In genomic region chr19:30093966-30094770, GRCh38 we compare ENCODE assay signal across 27 cellular contexts.
"Had no signal": no experiment of that assay in that cellular context is flagged by ENCODE, and none has a peak within 500 bp of the region (broad histone marks: within the 10 kb centered on the region; RNA-seq: fewer than 3 reads in every experiment).

No MANE protein-coding gene starts in this region.

- H3K4me3 Mint-ChIP-seq: activated B cell treated with CpG ODN at 0.5 μM for 24 hours; activated CD4-positive, alpha-beta T cell treated with anti-CD3 and anti-CD28 coated beads, Interleukin-2, amount 10 ng/mL, durations not matched to agents 24 days and 14 days; activated CD8-positive, alpha-beta memory T cell treated with anti-CD3 and anti-CD28 coated beads, Interleukin-2, amount 10 ng/mL, durations not matched to agents 7 days and 5 days; activated naive CD8-positive, alpha-beta T cell treated with anti-CD3 and anti-CD28 coated beads, Interleukin-2, amount 50 U/mL, for 24 hours; activated T-cell treated with anti-CD3 and anti-CD28 coated beads, Interleukin-2, amount 50 U/mL, for 24 hours; activated T-helper 1 cell treated with anti-CD3 and anti-CD28 coated beads, Interleukin-12 subunit alpha, Interleukin-12 subunit beta, Interleukin-2, Interleukin-4 antibody, amounts not matched to agents 30 ng/mL and 10 ng/mL and 1 ng/mL, durations not matched to agents 14 hours and 24 hours and 36 hours; T-cell had no signal

- H3K36me3 ChIP-seq: brain microvascular endothelial cell, cardiac muscle cell, MG63, Peyer's patch had no signal

- H3K4me1 Mint-ChIP-seq: activated B cell treated with CpG ODN at 0.5 μM for 24 hours; activated CD4-positive, alpha-beta T cell treated with anti-CD3 and anti-CD28 coated beads, Interleukin-2, amount 10 ng/mL, durations not matched to agents 24 days and 14 days; activated CD8-positive, alpha-beta memory T cell treated with anti-CD3 and anti-CD28 coated beads, Interleukin-2, amount 10 ng/mL, durations not matched to agents 7 days and 5 days; activated naive CD8-positive, alpha-beta T cell treated with anti-CD3 and anti-CD28 coated beads, Interleukin-2, amount 50 U/mL, for 24 hours; T-cell had no signal

- H3K9me3 Mint-ChIP-seq: activated B cell treated with CpG ODN at 0.5 μM for 24 hours; activated CD4-positive, alpha-beta T cell treated with anti-CD3 and anti-CD28 coated beads, Interleukin-2, amount 10 ng/mL, durations not matched to agents 24 days and 14 days; activated naive CD4-positive, alpha-beta T cell treated with anti-CD3 and anti-CD28 coated beads, Interleukin-2, amount 50 U/mL, for 72 hours; activated naive CD8-positive, alpha-beta T cell treated with anti-CD3 and anti-CD28 coated beads, Interleukin-2, amount 50 U/mL, for 24 hours; activated T-cell treated with anti-CD3 and anti-CD28 coated beads, Interleukin-2, amount 50 U/mL, for 24 hours; activated T-helper 1 cell treated with anti-CD3 and anti-CD28 coated beads, Interleukin-12 subunit alpha, Interleukin-12 subunit beta, Interleukin-2, Interleukin-4 antibody, amounts not matched to agents 30 ng/mL and 10 ng/mL and 1 ng/mL, durations not matched to agents 14 hours and 24 hours and 36 hours; T-cell had no signal

- DNase-seq: activated B cell treated with CpG ODN at 0.5 μM for 24 hours; activated CD4-positive, alpha-beta T cell treated with anti-CD3 and anti-CD28 coated beads for 1 hour; activated CD4-positive, alpha-beta T cell treated with anti-CD3 and anti-CD28 coated beads, Interleukin-2, amount 10 ng/mL, durations not matched to agents 24 days and 14 days; activated CD4-positive, alpha-beta T cell treated with anti-CD3 and anti-CD28 coated beads, Interleukin-2, amount 50 U/mL, for 48 hours; activated CD8-positive, alpha-beta memory T cell treated with anti-CD3 and anti-CD28 coated beads, Interleukin-2, amount 10 ng/mL, durations not matched to agents 7 days and 5 days; activated effector memory CD4-positive, alpha-beta T cell treated with Interleukin-2 at 50 U/mL for 16 hours; activated naive CD4-positive, alpha-beta T cell treated with Interleukin-2 at 50 U/mL for 16 hours; activated naive CD8-positive, alpha-beta T cell treated with anti-CD3 and anti-CD28 coated beads, Interleukin-2, amount 50 U/mL, for 24 hours; activated T-cell treated with anti-CD3 and anti-CD28 coated beads, Interleukin-2, amount 50 U/mL, for 24 hours; amniotic stem cell; brain microvascular endothelial cell; MG63; MV-4-11; NCI-H1092 treated with DMSO at 0.1 percent for 48 hours; NCI-H1417 treated with DMSO at 0.1 percent for 48 hours; NCI-H1694; NCI-H2029; NCI-H524; SHP77 treated with DMSO at 0.1 percent for 48 hours; T-cell; T-helper 2 cell; T1000 had no signal

- H3K27ac Mint-ChIP-seq: activated B cell treated with CpG ODN at 0.5 μM for 24 hours; activated CD4-positive, alpha-beta T cell treated with anti-CD3 and anti-CD28 coated beads, Interleukin-2, amount 10 ng/mL, durations not matched to agents 24 days and 14 days; activated CD8-positive, alpha-beta memory T cell treated with anti-CD3 and anti-CD28 coated beads, Interleukin-2, amount 10 ng/mL, durations not matched to agents 7 days and 5 days; activated naive CD8-positive, alpha-beta T cell treated with anti-CD3 and anti-CD28 coated beads, Interleukin-2, amount 50 U/mL, for 24 hours; activated T-cell treated with anti-CD3 and anti-CD28 coated beads, Interleukin-2, amount 50 U/mL, for 24 hours; activated T-helper 1 cell treated with anti-CD3 and anti-CD28 coated beads, Interleukin-12 subunit alpha, Interleukin-12 subunit beta, Interleukin-2, Interleukin-4 antibody, amounts not matched to agents 30 ng/mL and 10 ng/mL and 1 ng/mL, durations not matched to agents 14 hours and 24 hours and 36 hours; T-cell had no signal

- H3K27me3 ChIP-seq: brain microvascular endothelial cell, cardiac muscle cell, MG63, Peyer's patch had no signal

- H3K9me3 ChIP-seq: MG63, Peyer's patch had no signal

- H3K36me3 Mint-ChIP-seq: activated CD8-positive, alpha-beta memory T cell treated with anti-CD3 and anti-CD28 coated beads, Interleukin-2, amount 10 ng/mL, durations not matched to agents 7 days and 5 days; activated naive CD4-positive, alpha-beta T cell treated with anti-CD3 and anti-CD28 coated beads, Interleukin-2, amount 50 U/mL, for 72 hours; T-cell had no signal

- ATAC-seq: activated CD8-positive, alpha-beta memory T cell treated with anti-CD3 and anti-CD28 coated beads, Interleukin-2, amount 10 ng/mL, durations not matched to agents 7 days and 5 days; activated naive CD4-positive, alpha-beta T cell treated with anti-CD3 and anti-CD28 coated beads, Interleukin-2, amount 50 U/mL, for 72 hours; activated naive CD8-positive, alpha-beta T cell treated with anti-CD3 and anti-CD28 coated beads, Interleukin-2, amount 50 U/mL, for 24 hours; T-cell had no signal

- H3K4me3 ChIP-seq: cardiac muscle cell, MG63, Peyer's patch had no signal

- H3K27me3 Mint-ChIP-seq: activated CD4-positive, alpha-beta T cell treated with anti-CD3 and anti-CD28 coated beads, Interleukin-2, amount 10 ng/mL, durations not matched to agents 24 days and 14 days; activated CD8-positive, alpha-beta memory T cell treated with anti-CD3 and anti-CD28 coated beads, Interleukin-2, amount 10 ng/mL, durations not matched to agents 7 days and 5 days; activated naive CD8-positive, alpha-beta T cell treated with anti-CD3 and anti-CD28 coated beads, Interleukin-2, amount 50 U/mL, for 24 hours had no signal

- H3K4me1 ChIP-seq: Peyer's patch had no signal

- H3K27ac ChIP-seq: brain microvascular endothelial cell, cardiac muscle cell, Peyer's patch, RWPE1 had no signal
